Comparison of ENCODE assay signal across 15 cellular contexts in the genomic region with DNA sequence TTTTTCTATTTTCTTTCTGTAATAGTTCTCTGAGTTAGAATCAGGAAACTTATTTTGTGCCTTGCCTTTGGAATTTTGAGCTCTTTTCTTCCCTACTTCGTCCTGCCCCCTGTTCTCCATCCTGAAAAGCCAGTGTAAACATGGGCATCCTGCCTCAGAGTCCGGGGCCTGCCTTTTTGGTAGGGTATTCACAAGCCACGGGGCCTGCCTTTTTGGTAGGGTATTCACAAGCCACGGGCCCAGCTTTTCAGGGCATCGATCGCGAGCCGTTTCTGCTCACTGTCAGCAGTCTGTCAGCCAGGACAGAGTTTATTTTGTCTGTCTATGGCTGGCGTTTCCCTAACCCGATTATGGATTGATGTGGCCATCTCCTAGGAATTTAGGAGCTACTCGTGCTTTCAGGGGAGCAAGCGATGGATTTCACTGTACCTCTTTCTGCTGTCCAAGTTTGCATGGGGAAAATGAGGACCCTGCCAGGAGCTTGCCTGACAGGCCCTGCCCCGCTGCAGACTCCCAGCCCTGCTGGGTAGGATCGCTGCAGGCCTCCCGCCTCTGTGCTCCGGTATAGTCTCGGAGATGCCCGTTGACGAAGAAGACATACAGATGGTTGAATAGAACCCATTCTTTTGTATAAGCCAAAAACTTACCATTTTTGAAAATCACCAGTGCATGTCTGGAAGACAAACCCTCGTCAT.
"Had no signal": no experiment of that assay in that cellular context is flagged by ENCODE, and none has a peak within 500 bp of the region (broad histone marks: within the 10 kb centered on the region; RNA-seq: fewer than 3 reads in every experiment).

No MANE protein-coding gene starts in this region.

- ATAC-seq: activated T-helper 17 cell treated with anti-CD3 and anti-CD28 coated beads, Interleukin-2, amount 50 U/mL, for 72 hours; effector memory CD8-positive, alpha-beta T cell had no signal

- H3K27ac Mint-ChIP-seq: activated B cell treated with CpG ODN at 0.5 μM for 24 hours; activated CD4-positive, alpha-beta T cell treated with anti-CD3 and anti-CD28 coated beads, Interleukin-2, amount 10 ng/mL, durations not matched to agents 24 days and 14 days; activated naive CD4-positive, alpha-beta T cell treated with anti-CD3 and anti-CD28 coated beads for 36 hours; activated T-helper 17 cell treated with anti-CD3 and anti-CD28 coated beads, Interleukin-2, amount 50 U/mL, for 72 hours; dendritic cell treated with granulocyte-macrophage colony-stimulating factor and Interleukin-4, amounts not matched to agents 40 ng/mL and 50 ng/mL, for 4 days; effector memory CD8-positive, alpha-beta T cell; T-helper 1 cell treated with Interleukin-12 subunit alpha and Interleukin-12 subunit beta and Interleukin-4 antibody, amounts not matched to agents 30 μg/mL and 1 μg/mL, for 36 hours had no signal

- H3K4me1 ChIP-seq: parathyroid adenoma, testis had no signal

- H3K9ac ChIP-seq: parathyroid adenoma had no signal

- H3K4me3 ChIP-seq: right atrium auricular region, testis had no signal

- DNase-seq: activated B cell treated with CpG ODN at 0.5 μM for 24 hours; activated CD4-positive, alpha-beta T cell treated with anti-CD3 and anti-CD28 coated beads, Interleukin-2, amount 10 ng/mL, durations not matched to agents 24 days and 14 days; activated naive CD4-positive, alpha-beta T cell treated with anti-CD3 and anti-CD28 coated beads for 36 hours; activated T-cell treated with anti-CD3 and anti-CD28 coated beads for 4 hours; central memory CD4-positive, alpha-beta T cell; effector memory CD8-positive, alpha-beta T cell; mesenchymal stem cell; stimulated activated CD4-positive, alpha-beta T cell treated with anti-CD3 and anti-CD28 coated beads, Interleukin-2, amount 100 ng/mL, for 24 hours; stimulated activated naive CD4-positive, alpha-beta T cell treated with Interleukin-2 at 50 U/mL for 16 hours; testis had no signal

- H3K9me3 Mint-ChIP-seq: activated B cell treated with CpG ODN at 0.5 μM for 24 hours; activated CD4-positive, alpha-beta T cell treated with anti-CD3 and anti-CD28 coated beads, Interleukin-2, amount 10 ng/mL, durations not matched to agents 24 days and 14 days; activated naive CD4-positive, alpha-beta T cell treated with anti-CD3 and anti-CD28 coated beads for 36 hours; activated T-helper 17 cell treated with anti-CD3 and anti-CD28 coated beads, Interleukin-2, amount 50 U/mL, for 72 hours; dendritic cell treated with granulocyte-macrophage colony-stimulating factor and Interleukin-4, amounts not matched to agents 40 ng/mL and 50 ng/mL, for 4 days; effector memory CD8-positive, alpha-beta T cell; T-helper 1 cell treated with Interleukin-12 subunit alpha and Interleukin-12 subunit beta and Interleukin-4 antibody, amounts not matched to agents 30 μg/mL and 1 μg/mL, for 36 hours had no signal

- H3K9me3 ChIP-seq: right atrium auricular region, testis had no signal

- H3K27ac ChIP-seq: parathyroid adenoma, right atrium auricular region, testis had no signal

- H3K79me2 ChIP-seq: parathyroid adenoma had no signal

- H3K4me3 Mint-ChIP-seq: activated B cell treated with CpG ODN at 0.5 μM for 24 hours; activated CD4-positive, alpha-beta T cell treated with anti-CD3 and anti-CD28 coated beads, Interleukin-2, amount 10 ng/mL, durations not matched to agents 24 days and 14 days; activated naive CD4-positive, alpha-beta T cell treated with anti-CD3 and anti-CD28 coated beads for 36 hours; activated T-helper 17 cell treated with anti-CD3 and anti-CD28 coated beads, Interleukin-2, amount 50 U/mL, for 72 hours; dendritic cell treated with granulocyte-macrophage colony-stimulating factor and Interleukin-4, amounts not matched to agents 40 ng/mL and 50 ng/mL, for 4 days; effector memory CD8-positive, alpha-beta T cell; T-helper 1 cell treated with Interleukin-12 subunit alpha and Interleukin-12 subunit beta and Interleukin-4 antibody, amounts not matched to agents 30 μg/mL and 1 μg/mL, for 36 hours had no signal

- H3K4me1 Mint-ChIP-seq: activated B cell treated with CpG ODN at 0.5 μM for 24 hours; activated CD4-positive, alpha-beta T cell treated with anti-CD3 and anti-CD28 coated beads, Interleukin-2, amount 10 ng/mL, durations not matched to agents 24 days and 14 days; activated T-helper 17 cell treated with anti-CD3 and anti-CD28 coated beads, Interleukin-2, amount 50 U/mL, for 72 hours had no signal

- H3K27me3 ChIP-seq: right atrium auricular region, testis had no signal

- H2AFZ ChIP-seq: parathyroid adenoma had no signal
